Comparison of ENCODE assay signal across 27 cellular contexts in genomic region chr1:117653195-117653594, GRCh38. TPM values are rescaled to one million over a fixed set of nuclear protein-coding genes. Genes with fewer than 3 reads are reported as not detected.
A peak's percentile ranks its signal among the peaks of the same experiment; 100 is the strongest.
DNase-seq lines count a peak whose midpoint lies in the region; ATAC-seq and TF ChIP-seq lines count a peak whose summit lies in the region.
"Had no signal": no experiment of that assay in that cellular context is flagged by ENCODE, and none has a peak within 500 bp of the region (broad histone marks: within the 10 kb centered on the region; RNA-seq: fewer than 3 reads in every experiment).

No MANE protein-coding gene starts in this region.

- H3K79me2 ChIP-seq in Karpas-422 (ENCODE audit: low read length): no peaks in the 10 kb centered on the region
- H3K79me2 ChIP-seq: hepatocyte had no signal

- no peaks in the 10 kb centered on the region for H4K20me1 ChIP-seq in Karpas-422 (ENCODE audit: insufficient read depth, low read depth, low read length)

- peak overlapping the region; percentile 91 for H3K27ac Mint-ChIP-seq in activated CD4-positive, alpha-beta memory T cell treated with anti-CD3 and anti-CD28 coated beads, Interleukin-2, amount 10 ng/mL, durations not matched to agents 7 days and 5 days
- no peak overlapping the region for H3K27ac Mint-ChIP-seq in activated CD4-positive, alpha-beta memory T cell treated with anti-CD3 and anti-CD28 coated beads for 36 hours
- H3K27ac Mint-ChIP-seq in CD8-positive, alpha-beta memory T cell: peak overlapping the region in 7 of 8 donors; percentile 78 to 98 (median 96)
- peak overlapping the region; percentile 97 to 100 (median 99) for H3K27ac Mint-ChIP-seq in naive B cell
- H3K27ac Mint-ChIP-seq: dendritic cell treated with granulocyte-macrophage colony-stimulating factor and Interleukin-4, amounts not matched to agents 40 ng/mL and 50 ng/mL, for 4 days had no signal

- no peaks in the 10 kb centered on the region for H3K9me2 ChIP-seq in Karpas-422 (replicated peaks; ENCODE audit: insufficient read depth, low read length)

- H3K27me3 Mint-ChIP-seq in activated CD4-positive, alpha-beta memory T cell treated with anti-CD3 and anti-CD28 coated beads, Interleukin-2, amount 10 ng/mL, durations not matched to agents 7 days and 5 days: peaks cover 1% of the 10 kb centered on the region
- peaks cover 2% of the 10 kb centered on the region for H3K27me3 Mint-ChIP-seq in activated CD4-positive, alpha-beta memory T cell treated with anti-CD3 and anti-CD28 coated beads for 36 hours
- H3K27me3 Mint-ChIP-seq in CD8-positive, alpha-beta memory T cell: peaks cover 0 to 4% of the 10 kb centered on the region in 2 donors
- no peaks in the 10 kb centered on the region for H3K27me3 Mint-ChIP-seq in naive B cell

- no peak for TF ChIP-seq CTCF in Peyer's patch (IDR thresholded peaks at IDR 0.05)

- no peaks in the 10 kb centered on the region for H3K9me3 Mint-ChIP-seq in activated CD4-positive, alpha-beta memory T cell treated with anti-CD3 and anti-CD28 coated beads, Interleukin-2, amount 10 ng/mL, durations not matched to agents 7 days and 5 days
- no peaks in the 10 kb centered on the region for H3K9me3 Mint-ChIP-seq in activated CD4-positive, alpha-beta memory T cell treated with anti-CD3 and anti-CD28 coated beads for 36 hours
- H3K9me3 Mint-ChIP-seq in CD8-positive, alpha-beta memory T cell: no peaks in the 10 kb centered on the region
- H3K9me3 Mint-ChIP-seq in naive B cell: no peaks in the 10 kb centered on the region
- H3K9me3 Mint-ChIP-seq: activated naive CD8-positive, alpha-beta T cell treated with anti-CD3 and anti-CD28 coated beads, Interleukin-2, amount 10 ng/mL, durations not matched to agents 7 days and 5 days; dendritic cell treated with granulocyte-macrophage colony-stimulating factor and Interleukin-4, amounts not matched to agents 40 ng/mL and 50 ng/mL, for 4 days had no signal

- no peaks in the 10 kb centered on the region for H3K36me3 Mint-ChIP-seq in activated CD4-positive, alpha-beta memory T cell treated with anti-CD3 and anti-CD28 coated beads, Interleukin-2, amount 10 ng/mL, durations not matched to agents 7 days and 5 days (ENCODE audit: low read depth)
- H3K36me3 Mint-ChIP-seq in activated CD4-positive, alpha-beta memory T cell treated with anti-CD3 and anti-CD28 coated beads for 36 hours: no peaks in the 10 kb centered on the region
- H3K36me3 Mint-ChIP-seq in CD8-positive, alpha-beta memory T cell: no peaks in the 10 kb centered on the region
- H3K36me3 Mint-ChIP-seq in naive B cell: no peaks in the 10 kb centered on the region
- H3K36me3 Mint-ChIP-seq: activated naive CD8-positive, alpha-beta T cell treated with anti-CD3 and anti-CD28 coated beads, Interleukin-2, amount 10 ng/mL, durations not matched to agents 7 days and 5 days had no signal

- H3K4me1 Mint-ChIP-seq in activated CD4-positive, alpha-beta memory T cell treated with anti-CD3 and anti-CD28 coated beads, Interleukin-2, amount 10 ng/mL, durations not matched to agents 7 days and 5 days: peaks cover 78% of the 10 kb centered on the region
- H3K4me1 Mint-ChIP-seq in activated CD4-positive, alpha-beta memory T cell treated with anti-CD3 and anti-CD28 coated beads for 36 hours (ENCODE audit: low read depth): peaks cover 71% of the 10 kb centered on the region
- H3K4me1 Mint-ChIP-seq in CD8-positive, alpha-beta memory T cell: peaks cover 78 to 88% (median 85%) of the 10 kb centered on the region in 3 donors
- H3K4me1 Mint-ChIP-seq in naive B cell: peaks cover 78 to 95% (median 93%) of the 10 kb centered on the region in 3 donors

- no peak overlapping the region for H3K4me3 ChIP-seq in CD8-positive, alpha-beta memory T cell (ENCODE audit: low read length)
- no peak overlapping the region for H3K4me3 ChIP-seq in Peyer's patch
- no peak overlapping the region for H3K4me3 ChIP-seq in Karpas-422 (ENCODE audit: low read length)
- H3K4me3 ChIP-seq: ascending aorta, gastrocnemius medialis, hepatocyte, psoas muscle, stomach, thyroid gland had no signal

- peaks cover 80% of the 10 kb centered on the region for H3K4me1 ChIP-seq in CD8-positive, alpha-beta memory T cell (ENCODE audit: insufficient read depth, low read length)
- peaks cover 0 to 30% (median 20%) of the 10 kb centered on the region in 4 donors for H3K4me1 ChIP-seq in Peyer's patch
- H3K4me1 ChIP-seq in Karpas-422 (ENCODE audit: low read length): peaks cover 16% of the 10 kb centered on the region
- H3K4me1 ChIP-seq: ascending aorta, thyroid gland had no signal

- H3K27me3 ChIP-seq in CD8-positive, alpha-beta memory T cell (ENCODE audit: insufficient read depth, low read length, poor library complexity, severe bottlenecking): no peaks in the 10 kb centered on the region
- H3K27me3 ChIP-seq in Peyer's patch: no peaks in the 10 kb centered on the region
- no peaks in the 10 kb centered on the region for H3K27me3 ChIP-seq in Karpas-422 (ENCODE audit: low read length)
- H3K27me3 ChIP-seq: ascending aorta, gastrocnemius medialis, hepatocyte, stomach, thyroid gland had no signal

- no peak for DNase-seq in activated CD4-positive, alpha-beta memory T cell treated with anti-CD3 and anti-CD28 coated beads, Interleukin-2, amount 10 ng/mL, durations not matched to agents 7 days and 5 days
- DNase-seq in activated CD4-positive, alpha-beta memory T cell treated with anti-CD3 and anti-CD28 coated beads for 36 hours: no peak
- no peak for DNase-seq in CD8-positive, alpha-beta memory T cell
- DNase-seq in Peyer's patch (peak in 1 of 3 donors; percentile 18), naive B cell (no peak), DMS153 (lab: John Stamatoyannopoulos, UW) (no peak), Karpas-422 (no peak)
- DNase-seq: 8988T; activated naive CD8-positive, alpha-beta T cell treated with anti-CD3 and anti-CD28 coated beads, Interleukin-2, amount 10 ng/mL, durations not matched to agents 7 days and 5 days; caudate nucleus; gastrocnemius medialis; left cardiac atrium; NCI-H1105; NCI-H2081; NCI-H226; nucleus accumbens; psoas muscle; stimulated activated CD4-positive, alpha-beta T cell treated with anti-CD3 and anti-CD28 coated beads, Interleukin-15, amount 100 ng/mL, for 24 hours; stomach; T-helper 2 cell; thyroid gland had no signal

- no peak overlapping the region for H3K9ac ChIP-seq in Karpas-422 (ENCODE audit: low read length)

- intact Hi-C loops in activated CD4-positive, alpha-beta memory T cell treated with anti-CD3 and anti-CD28 coated beads for 36 hours (cut with micrococcal nuclease): no loop called here

- no peaks in the 10 kb centered on the region for H3K9me3 ChIP-seq in CD8-positive, alpha-beta memory T cell (ENCODE audit: low read length)
- H3K9me3 ChIP-seq in Peyer's patch: no peaks in the 10 kb centered on the region
- no peaks in the 10 kb centered on the region for H3K9me3 ChIP-seq in Karpas-422 (ENCODE audit: low read length)
- H3K9me3 ChIP-seq: ascending aorta, gastrocnemius medialis, psoas muscle, stomach, thyroid gland had no signal

- H3K27ac ChIP-seq in CD8-positive, alpha-beta memory T cell (ENCODE audit: low read depth, low read length): no peak overlapping the region
- peak overlapping the region in 3 of 4 donors; percentile 51 to 78 (median 68) for H3K27ac ChIP-seq in Peyer's patch
- no peak overlapping the region for H3K27ac ChIP-seq in Karpas-422 (ENCODE audit: low read length)
- H3K27ac ChIP-seq: ascending aorta, gastrocnemius medialis, hepatocyte, psoas muscle, RWPE1, thyroid gland had no signal

- no peak overlapping the region for H3K4me3 Mint-ChIP-seq in activated CD4-positive, alpha-beta memory T cell treated with anti-CD3 and anti-CD28 coated beads, Interleukin-2, amount 10 ng/mL, durations not matched to agents 7 days and 5 days
- no peak overlapping the region for H3K4me3 Mint-ChIP-seq in activated CD4-positive, alpha-beta memory T cell treated with anti-CD3 and anti-CD28 coated beads for 36 hours
- peak overlapping the region in 4 of 7 donors; percentile 22 to 87 (median 61) for H3K4me3 Mint-ChIP-seq in CD8-positive, alpha-beta memory T cell
- H3K4me3 Mint-ChIP-seq in naive B cell: peak overlapping the region in 5 of 8 donors; percentile 73 to 89 (median 86)
- H3K4me3 Mint-ChIP-seq: dendritic cell treated with granulocyte-macrophage colony-stimulating factor and Interleukin-4, amounts not matched to agents 40 ng/mL and 50 ng/mL, for 4 days had no signal

- POLR2A ChIA-PET in activated CD4-positive, alpha-beta memory T cell treated with anti-CD3 and anti-CD28 coated beads, Interleukin-2, amount 10 ng/mL, durations not matched to agents 7 days and 5 days (lab: Charles Lee): interaction anchor here (1.4 to 21.3 kb wide), 4 partner anchors 11 to 40 kb away, joined by 3 to 512 read pairs (median 32); partner anchors contain the start of gene TENT5C
- POLR2A ChIA-PET in activated CD4-positive, alpha-beta memory T cell treated with anti-CD3 and anti-CD28 coated beads for 36 hours (lab: Charles Lee): interaction anchor here (1.0 to 3.7 kb wide), 2 partner anchors 29 to 35 kb away, joined by 4 to 20 read pairs; no protein-coding TSS in a partner anchor
- POLR2A ChIA-PET in CD8-positive, alpha-beta memory T cell (lab: Charles Lee): interaction anchor here (4.2 kb wide), 1 partner anchor 46 kb away, joined by 48 read pairs; the partner anchor contains the start of gene TENT5C

- ATAC-seq in naive B cell (ENCODE audit: low read depth in 2 of 2): no peak
- no peak for ATAC-seq in HG03442 (IDR thresholded peaks at IDR 0.05; ENCODE audit: unreplicated experiment)
- ATAC-seq: gastrocnemius medialis, left cardiac atrium, psoas muscle had no signal

- no peak overlapping the region for H2AFZ ChIP-seq in Karpas-422 (ENCODE audit: low read length)
- H2AFZ ChIP-seq: hepatocyte had no signal

- H3K36me3 ChIP-seq in CD8-positive, alpha-beta memory T cell (ENCODE audit: insufficient read depth, low read length): no peaks in the 10 kb centered on the region
- H3K36me3 ChIP-seq in Peyer's patch: no peaks in the 10 kb centered on the region
- H3K36me3 ChIP-seq in Karpas-422 (ENCODE audit: insufficient read depth, low read length): no peaks in the 10 kb centered on the region
- H3K36me3 ChIP-seq: ascending aorta, gastrocnemius medialis, stomach, thyroid gland had no signal

- TF ChIP-seq POLR2A in Peyer's patch (IDR thresholded peaks at IDR 0.05): no peak

- no peak overlapping the region for H3K4me2 ChIP-seq in Karpas-422 (ENCODE audit: low read depth, low read length, poor library complexity, severe bottlenecking)
- H3K4me2 ChIP-seq: hepatocyte had no signal

- CTCF ChIA-PET in activated CD4-positive, alpha-beta memory T cell treated with anti-CD3 and anti-CD28 coated beads, Interleukin-2, amount 10 ng/mL, durations not matched to agents 7 days and 5 days (lab: Charles Lee): no interaction called here
- CTCF ChIA-PET in activated CD4-positive, alpha-beta memory T cell treated with anti-CD3 and anti-CD28 coated beads for 36 hours (lab: Charles Lee): interaction anchor here (1.7 to 9.3 kb wide), 3 partner anchors 21 to 118 kb away, joined by 4 to 67 read pairs (median 20); no protein-coding TSS in a partner anchor
- CTCF ChIA-PET in CD8-positive, alpha-beta memory T cell (lab: Charles Lee): interaction anchor here (0.8 to 1.8 kb wide), 3 partner anchors 12 to 117 kb away, joined by 3 to 4 read pairs (median 3); no protein-coding TSS in a partner anchor

RNA-seq across cellular contexts. Expression of gene TENT5C, which starts 47.3 kb away (rescaled TPM):
- 10 to 100 TPM; 64.5 to 66.1 TPM for total RNA-seq in activated CD4-positive, alpha-beta memory T cell treated with anti-CD3 and anti-CD28 coated beads, Interleukin-2, amount 10 ng/mL, durations not matched to agents 7 days and 5 days
- total RNA-seq in activated CD4-positive, alpha-beta memory T cell treated with anti-CD3 and anti-CD28 coated beads for 36 hours: 10 to 100 TPM; 13.8 to 14.0 TPM
- 1 to 10 TPM; 3.7 to 4.1 TPM for total RNA-seq in CD8-positive, alpha-beta memory T cell
- polyA plus RNA-seq in CD8-positive, alpha-beta memory T cell: 12.6 TPM
- total RNA-seq in Peyer's patch: 10 to 100 TPM in 3 of 4 donors, 1 to 10 TPM in 1; 6.4 to 20.6 (median 12.8) TPM
- 10 to 100 TPM; 55.9 to 92.4 (median 65.2) TPM for polyA plus RNA-seq in naive B cell (ENCODE audit: low read depth in 6 of 6)
- 0.14 and 0.60 TPM in 2 replicates for total RNA-seq in Karpas-422 (2014; rRNA removed; shearing (Covaris generic); ENCODE audit: low replicate concordance)
- total RNA-seq: myocyte had no signal

Comparison
In these comparisons a context has a peak if more than half of its experiments do, and no peak if none do; other contexts are left out.
1. H3K4me3 Mint-ChIP-seq: peak in CD8-positive, alpha-beta memory T cell (4 of 7) and naive B cell (5 of 8); none in activated CD4-positive, alpha-beta memory T cell treated with anti-CD3 and anti-CD28 coated beads, Interleukin-2, amount 10 ng/mL, durations not matched to agents 7 days and 5 days (single experiment) and activated CD4-positive, alpha-beta memory T cell treated with anti-CD3 and anti-CD28 coated beads for 36 hours (single experiment).
2. H3K27ac ChIP-seq: peak in Peyer's patch (3 of 4); none in CD8-positive, alpha-beta memory T cell (single experiment) and Karpas-422 (single experiment).